Comparison of ENCODE assay signal across 8 cellular contexts in genomic region chr14:38721822-38722431, GRCh38.
DNase-seq lines count a peak whose midpoint lies in the region; ATAC-seq lines count a peak whose summit lies in the region.

No MANE protein-coding gene starts in this region.

- DNase-seq in DMS53 treated with DMSO at 0.1 percent for 48 hours (lab: John Stamatoyannopoulos, UW; ENCODE audit: unreplicated experiment), result peak; percentile 23
- DNase-seq in NCI-H460 (ENCODE audit: extremely low read depth, low read depth), result peak; percentile 53
- DNase-seq in astrocyte of the hippocampus (ENCODE audit: low read depth, low spot score), result peak; percentile 80
- DNase-seq in iPS DF 19.7 (ENCODE audit: low read depth, low spot score), result peak; percentile 28
- DNase-seq in stimulated activated CD4-positive, alpha-beta T cell treated with anti-CD3 and anti-CD28 coated beads, Interleukin-2, amount 100 ng/mL, for 48 hours, result peak; percentile 36
- DNase-seq in NCI-H774 (lab: John Stamatoyannopoulos, UW), result no peak

- ATAC-seq in GM18907 (IDR thresholded peaks at IDR 0.05; ENCODE audit: unreplicated experiment) (peak; percentile 92), HG03097 (IDR thresholded peaks at IDR 0.05; ENCODE audit: low FRiP score, unreplicated experiment) (peak; percentile 84)
